ENCODE assay signal across 8 cellular contexts in the genomic region with DNA sequence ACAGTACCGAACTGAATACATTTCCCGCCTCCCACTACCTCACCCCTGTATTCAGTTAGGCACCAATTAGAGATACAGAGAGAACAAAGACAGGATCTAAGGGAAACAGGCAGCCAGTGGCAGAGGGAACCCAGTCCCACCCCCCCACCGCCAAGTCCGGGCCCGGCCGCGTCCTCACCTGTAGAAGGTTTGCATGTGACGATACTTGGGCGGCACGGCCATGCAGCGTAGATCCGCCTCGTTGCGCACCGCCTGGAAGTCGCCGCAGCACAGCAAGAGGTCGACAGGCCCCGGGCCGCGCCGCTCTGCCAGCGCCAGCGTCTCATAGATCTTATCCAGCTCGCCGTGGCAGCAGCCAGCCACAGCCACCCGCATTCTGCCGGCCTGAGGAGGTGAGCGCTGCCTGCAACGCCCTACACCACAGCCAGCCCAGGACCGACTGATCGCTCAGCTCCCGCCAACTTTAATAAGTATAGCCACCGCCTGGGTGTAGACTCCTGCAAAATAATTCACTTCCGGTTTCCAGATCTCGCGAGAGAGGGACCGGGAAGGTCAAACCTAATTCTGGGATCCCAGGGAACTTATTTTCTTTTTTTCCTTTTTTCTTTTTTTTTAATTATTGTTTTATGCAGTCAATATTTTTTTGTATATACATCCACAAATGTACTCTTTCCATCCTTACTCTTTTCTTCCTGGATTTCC. TPM values are rescaled to one million over a fixed set of nuclear protein-coding genes. Genes with fewer than 3 reads are reported as not detected.
DNase-seq lines count a peak whose midpoint lies in the region; ATAC-seq and TF ChIP-seq lines count a peak whose summit lies in the region.

A gene with protein sequence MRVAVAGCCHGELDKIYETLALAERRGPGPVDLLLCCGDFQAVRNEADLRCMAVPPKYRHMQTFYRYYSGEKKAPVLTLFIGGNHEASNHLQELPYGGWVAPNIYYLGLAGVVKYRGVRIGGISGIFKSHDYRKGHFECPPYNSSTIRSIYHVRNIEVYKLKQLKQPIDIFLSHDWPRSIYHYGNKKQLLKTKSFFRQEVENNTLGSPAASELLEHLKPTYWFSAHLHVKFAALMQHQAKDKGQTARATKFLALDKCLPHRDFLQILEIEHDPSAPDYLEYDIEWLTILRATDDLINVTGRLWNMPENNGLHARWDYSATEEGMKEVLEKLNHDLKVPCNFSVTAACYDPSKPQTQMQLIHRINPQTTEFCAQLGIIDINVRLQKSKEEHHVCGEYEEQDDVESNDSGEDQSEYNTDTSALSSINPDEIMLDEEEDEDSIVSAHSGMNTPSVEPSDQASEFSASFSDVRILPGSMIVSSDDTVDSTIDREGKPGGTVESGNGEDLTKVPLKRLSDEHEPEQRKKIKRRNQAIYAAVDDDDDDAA (minus strand): TSS at position 501 of the 702 bp plus-strand sequence. CDS start 126 bp downstream, at position 375.

- H3K4me3 Mint-ChIP-seq in Caco-2 (ENCODE audit: unreplicated experiment) (peak within 1 kb of the TSS; percentile 82), memory B cell (peak within 1 kb of the TSS; percentile 95)

- ATAC-seq in GM21367 (IDR thresholded peaks at IDR 0.05; ENCODE audit: unreplicated experiment) = peak; percentile 88
- ATAC-seq in memory B cell (ENCODE audit: low read depth) = peak; percentile 89

- BruUV-seq in Caco-2 (replicated peaks; lab: Mats Ljungman, UMichigan) = TSS peak; percentile 83

- peak within 1 kb of the TSS; percentile 87 for H3K4me3 ChIP-seq in Caco-2 (ENCODE audit: low read depth, low read length)
- peak within 1 kb of the TSS; percentile 88 for H3K4me3 ChIP-seq in endocrine pancreas (ENCODE audit: control insufficient read depth, insufficient read depth, low read length)

- no peaks in the 10 kb centered on the region for H3K27me3 ChIP-seq in Caco-2 (replicated peaks; ENCODE audit: control insufficient read depth, insufficient read depth, low read length)
- no peaks in the 10 kb centered on the region for H3K27me3 ChIP-seq in endocrine pancreas (ENCODE audit: control insufficient read depth, insufficient read depth, low read length)

- peak within 1 kb of the TSS; percentile 97 for H3K27ac Mint-ChIP-seq in Caco-2 (ENCODE audit: unreplicated experiment)
- peak within 1 kb of the TSS; percentile 91 for H3K27ac Mint-ChIP-seq in memory B cell

- no peaks in the 10 kb centered on the region for H3K36me3 ChIP-seq in Caco-2 (ENCODE audit: control insufficient read depth, insufficient read depth, low read length)
- H3K36me3 ChIP-seq in endocrine pancreas (ENCODE audit: control insufficient read depth, insufficient read depth, low read length) = no peaks in the 10 kb centered on the region

- peaks cover 5% of the 10 kb centered on the region for H3K27me3 Mint-ChIP-seq in Caco-2 (ENCODE audit: insufficient read depth, unreplicated experiment)
- H3K27me3 Mint-ChIP-seq in memory B cell = no peaks in the 10 kb centered on the region

- intact Hi-C loops in Caco-2 (cut with micrococcal nuclease; ENCODE audit: unreplicated experiment) = no loop called here

- H3K9ac ChIP-seq in endocrine pancreas (ENCODE audit: control insufficient read depth, insufficient read depth, low read length) = peak within 1 kb of the TSS; percentile 75

- H3K4me1 Mint-ChIP-seq in Caco-2 (ENCODE audit: low read depth, unreplicated experiment) (no peaks in the 10 kb centered on the region), memory B cell (peaks cover 22% of the 10 kb centered on the region)

- H3K9me3 Mint-ChIP-seq in Caco-2 (ENCODE audit: unreplicated experiment) (peaks cover 5% of the 10 kb centered on the region), memory B cell (no peaks in the 10 kb centered on the region)

- no peaks in the 10 kb centered on the region for H3K4me1 ChIP-seq in Caco-2
- no peaks in the 10 kb centered on the region for H3K4me1 ChIP-seq in endocrine pancreas (ENCODE audit: control insufficient read depth, insufficient read depth, low read length)

- DNase-seq in Caco-2 = peak; percentile 88 to 90
- peak; percentile 80 for DNase-seq in HT1080 (ENCODE audit: low read depth)
- peak; percentile 78 for DNase-seq in NOMO-1 treated with dmso at 0.1 percent for 144 hours (lab: John Stamatoyannopoulos, UW; ENCODE audit: unreplicated experiment)
- DNase-seq in activated CD8-positive, alpha-beta memory T cell treated with anti-CD3 and anti-CD28 coated beads for 48 hours (ENCODE audit: low read depth in 2 of 3, low spot score in 2 of 3) = peak; percentile 55 to 64 (median 58)
- DNase-seq in memory B cell (ENCODE audit: low spot score in 2 of 2) = peak; percentile 67 to 73
- DNase-seq in stimulated activated CD8-positive, alpha-beta memory T cell treated with anti-CD3 and anti-CD28 coated beads, Interleukin-12 subunit alpha, Interleukin-12 subunit beta, amount 100 ng/mL, for 4 hours (ENCODE audit: low read depth) = peak; percentile 46

- H3K36me3 Mint-ChIP-seq in Caco-2 (ENCODE audit: insufficient read depth, unreplicated experiment) = peaks cover 13% of the 10 kb centered on the region
- H3K36me3 Mint-ChIP-seq in memory B cell = peaks cover 6% of the 10 kb centered on the region

- CTCF ChIA-PET in Caco-2 (lab: Charles Lee) = interaction anchor here (0.6 to 1.2 kb wide), 3 partner anchors 13 to 103 kb away, joined by 3 to 4 read pairs (median 3); no protein-coding TSS in a partner anchor

- H3K9me3 ChIP-seq in Caco-2 (no peaks in the 10 kb centered on the region), endocrine pancreas (ENCODE audit: control insufficient read depth, low read length) (no peaks in the 10 kb centered on the region)

- POLR2A ChIA-PET in Caco-2 (lab: Charles Lee) = interaction anchor here (0.6 to 1.9 kb wide), 3 partner anchors 13 to 419 kb away, joined by 4 to 12 read pairs (median 5); partner anchors contain the start of genes ARMC8 and CEP70

- no peak for TF ChIP-seq CTCF in Caco-2 (IDR thresholded peaks at IDR 0.05; ENCODE audit: insufficient read depth in 1 of 2, low read depth in 1 of 2, low read length in 1 of 2, severe bottlenecking in 1 of 2, unreplicated experiment in 1 of 2)

RNA-seq across cellular contexts. Expression of the gene that starts here (rescaled TPM):
- 14.8 and 16.9 TPM in 2 replicates for total RNA-seq in Caco-2 (2022)
- 25.1 and 25.9 TPM in 2 replicates for total RNA-seq in HT1080 (2014; rRNA removed; shearing (Covaris generic))
- polyA plus RNA-seq in HT1080 (2015; cell fraction: cytosol; rRNA removed) = 17.0 and 18.4 TPM in 2 replicates
- 30.8 and 34.3 TPM in 2 replicates for polyA plus RNA-seq in HT1080 (2015; cell fraction: nucleus; rRNA removed)

Comparison
In these comparisons a context has a peak if more than half of its experiments do, and no peak if none do; other contexts are left out.
1. Peak in every context shown above with its lines: DNase-seq, ATAC-seq and H3K4me3 ChIP-seq.